ENCODE assay signal across 9 cellular contexts in the genomic region with DNA sequence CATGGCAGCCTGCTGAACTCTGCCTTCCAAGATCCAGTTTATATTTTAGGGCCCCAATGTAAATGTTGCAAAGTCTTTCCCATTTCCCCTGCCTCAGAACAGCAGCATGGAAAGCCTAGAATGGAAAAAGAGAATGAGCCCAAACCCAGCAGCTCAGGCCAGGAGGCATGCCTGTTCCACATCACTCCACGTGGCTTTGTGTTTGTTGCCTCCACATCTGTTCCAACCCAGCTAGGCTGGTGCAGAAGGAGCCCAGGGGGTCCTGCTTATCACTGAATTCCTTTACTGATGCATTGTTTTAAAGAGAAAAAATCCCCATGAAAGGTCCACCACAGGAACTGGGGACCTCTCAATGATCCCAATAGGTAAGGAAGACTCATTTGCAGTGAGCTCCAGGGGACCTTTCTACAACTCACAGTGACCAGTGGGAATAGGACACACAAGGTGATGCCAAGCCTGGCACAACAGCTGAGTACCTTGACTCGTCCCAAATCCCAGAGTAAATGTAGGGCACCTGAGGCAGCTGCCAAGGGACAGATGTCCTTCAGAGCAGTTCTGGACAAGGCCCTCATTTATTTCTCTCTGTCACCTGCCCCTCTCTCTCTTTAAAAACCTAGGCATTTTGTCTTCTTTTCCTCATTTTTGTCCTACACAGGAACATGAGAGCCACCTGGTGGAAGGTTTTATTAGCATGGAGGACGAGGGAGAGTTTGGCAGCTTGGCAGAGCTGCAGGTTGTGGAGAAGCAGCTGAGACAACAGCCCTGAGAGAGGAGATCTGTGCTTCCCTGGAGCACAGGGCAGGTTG. TPM values are rescaled to one million over a fixed set of nuclear protein-coding genes. Genes with fewer than 3 reads are reported as not detected.
DNase-seq lines count a peak whose midpoint lies in the region; ATAC-seq and TF ChIP-seq lines count a peak whose summit lies in the region.
"Had no signal": no experiment of that assay in that cellular context is flagged by ENCODE, and none has a peak within 500 bp of the region (broad histone marks: within the 10 kb centered on the region; RNA-seq: fewer than 3 reads in every experiment).

No MANE protein-coding gene starts in this region.

- H2AFZ ChIP-seq in SK-N-SH (ENCODE audit: low read depth) (no peak overlapping the region), Loucy (ENCODE audit: low read length) (no peak overlapping the region)

- H3K27me3 ChIP-seq in SK-N-SH (ENCODE audit: insufficient read depth), result no peaks in the 10 kb centered on the region
- no peaks in the 10 kb centered on the region for H3K27me3 ChIP-seq in Loucy (ENCODE audit: insufficient read depth, low read length, poor library complexity, severe bottlenecking)

- WGBS in SK-N-SH (ENCODE audit: low lambda C conversion rate), result 0% methylated on average over 3 of the region's 3 CpGs

- in situ Hi-C loops in T47D (cut with HindIII; ENCODE audit: low pct_unique_long_range_greater_than_20kb, low sequenced_read_pairs), result no loop called here

- no peaks in the 10 kb centered on the region for H3K36me3 ChIP-seq in SK-N-SH (replicated peaks in 1 of 2; ENCODE audit: control insufficient read depth in 1 of 2, insufficient read depth in 2 of 2, low read length in 1 of 2)
- H3K36me3 ChIP-seq in Loucy (ENCODE audit: insufficient read depth, low read length), result no peaks in the 10 kb centered on the region

- no peak overlapping the region for H3K4me2 ChIP-seq in SK-N-SH
- H3K4me2 ChIP-seq in Loucy (ENCODE audit: low read depth, low read length, poor library complexity, severe bottlenecking), result no peak overlapping the region

- H3K79me2 ChIP-seq in SK-N-SH (ENCODE audit: insufficient read depth) (no peaks in the 10 kb centered on the region), Loucy (ENCODE audit: insufficient read depth, low read length) (no peaks in the 10 kb centered on the region)

- H3K9me3 Mint-ChIP-seq in nephron, result peaks cover 57% of the 10 kb centered on the region

- peaks cover 4% of the 10 kb centered on the region for H3K27me3 Mint-ChIP-seq in nephron (ENCODE audit: low read depth)

- no peaks in the 10 kb centered on the region for H3K9me3 ChIP-seq in SK-N-SH
- peaks cover 20% of the 10 kb centered on the region; the same call in 1 of the 2 replicates for H3K9me3 ChIP-seq in Loucy (ENCODE audit: insufficient read depth, low read depth, low read length)

- H3K9ac ChIP-seq in SK-N-SH (no peak overlapping the region), Loucy (ENCODE audit: low read depth, low read length, poor library complexity, severe bottlenecking) (no peak overlapping the region)

- no peaks in the 10 kb centered on the region for H3K4me1 Mint-ChIP-seq in nephron

- POLR2A ChIA-PET in SK-N-SH (lab: Yijun Ruan, JAX), result interaction anchor here (0.7 kb wide), 1 partner anchor 80 kb away, joined by 9 read pairs; no protein-coding TSS in a partner anchor

- H4K20me1 ChIP-seq in SK-N-SH (ENCODE audit: insufficient read depth) (no peaks in the 10 kb centered on the region), Loucy (ENCODE audit: insufficient read depth, low read length, poor library complexity, severe bottlenecking) (no peaks in the 10 kb centered on the region)

- no peak overlapping the region for H3K27ac Mint-ChIP-seq in nephron

- TF ChIP-seq RAD21 in SK-N-SH (IDR thresholded peaks at IDR 0.05; ENCODE audit: low read length), result peak; percentile 69

- TF ChIP-seq CTCF in SK-N-SH (IDR thresholded peaks at IDR 0.05), result no peak
- TF ChIP-seq CTCF in Loucy (conservative IDR thresholded peaks at IDR 0.05; ENCODE audit: low read length), result peak; percentile 67
- TF ChIP-seq CTCF in nephron (IDR thresholded peaks at IDR 0.05; ENCODE audit: unreplicated experiment in 3 of 3), result peak in 2 of 3 experiments; percentile 21 to 40

- H3K4me1 ChIP-seq in SK-N-SH (ENCODE audit: control insufficient read depth in 1 of 2, insufficient read depth in 2 of 2, low read depth in 1 of 2, low read length in 1 of 2), result no peaks in the 10 kb centered on the region
- H3K4me1 ChIP-seq in Loucy (ENCODE audit: insufficient read depth, low read length, poor library complexity, severe bottlenecking), result no peaks in the 10 kb centered on the region

- ATAC-seq in SK-N-SH treated with all-trans-retinoic acid at 6 μM for 48 hours (no peak), GM19452 (IDR thresholded peaks at IDR 0.05; ENCODE audit: unreplicated experiment) (no peak), HG02678 (IDR thresholded peaks at IDR 0.05; ENCODE audit: unreplicated experiment) (no peak)

- TF ChIP-seq EP300 in SK-N-SH (IDR thresholded peaks at IDR 0.05; ENCODE audit: borderline replicate concordance in 1 of 2, low read depth in 1 of 2, low read length in 1 of 2), result no peak

- H3K27ac ChIP-seq in SK-N-SH (ENCODE audit: low read depth in 2 of 2, low read length in 1 of 2), result no peak overlapping the region

- H3K4me3 Mint-ChIP-seq in nephron, result no peak overlapping the region

- DNase-seq in SK-N-SH (peak; percentile 45), T47D (ENCODE audit: low read depth in 1 of 2, low spot score in 1 of 2) (peak; percentile 43 to 72), NCI-H1694 (lab: John Stamatoyannopoulos, UW) (no peak)
- DNase-seq: left cardiac atrium had no signal

- no peak overlapping the region for H3K4me3 ChIP-seq in SK-N-SH (ENCODE audit: low read depth in 2 of 2, low read length in 1 of 2)
- H3K4me3 ChIP-seq in Loucy (ENCODE audit: low read length, poor library complexity, severe bottlenecking), result no peak overlapping the region

- CTCF ChIA-PET in SK-N-SH (lab: Yijun Ruan, JAX), result interaction anchor here (0.6 to 15.3 kb wide), 20 partner anchors 9 to 625 kb away, joined by 3 to 184 read pairs (median 4); partner anchors contain the start of gene ADAMTS17

- H3K9me2 ChIP-seq in SK-N-SH (no peaks in the 10 kb centered on the region), Loucy (replicated peaks; ENCODE audit: low read depth, low read length) (no peaks in the 10 kb centered on the region)

- peaks cover 4% of the 10 kb centered on the region for H3K36me3 Mint-ChIP-seq in nephron (ENCODE audit: low read depth)

- H3F3A ChIP-seq in SK-N-SH (replicated peaks; ENCODE audit: insufficient read depth) (no peaks in the 10 kb centered on the region), Loucy (ENCODE audit: low read depth) (no peaks in the 10 kb centered on the region)

TF ChIP-seq in SK-N-SH, 30 proteins besides CTCF, POLR2A, EP300 and RAD21:
- peak; percentile 31; the same call in 1 of the 2 replicates for TF ChIP-seq SMC3 (IDR thresholded peaks at IDR 0.05; ENCODE audit: low read depth, low read length)
- TF ChIP-seq USF1 (IDR thresholded peaks at IDR 0.05; ENCODE audit: borderline replicate concordance, low read depth), result no peak
TF ChIP-seq in SK-N-SH: peak in this region for 1.

TF ChIP-seq in SK-N-SH treated with all-trans-retinoic acid at 6 μM for 48 hours, 23 proteins besides CTCF, POLR2A, EP300 and RAD21:
- TF ChIP-seq TSHZ2 (CRISPR knock-in tag; IDR thresholded peaks at IDR 0.05), result no peak
- TF ChIP-seq TCF4 (CRISPR knock-in tag; IDR thresholded peaks at IDR 0.05; ENCODE audit: borderline replicate concordance), result no peak
- TF ChIP-seq ZNF70 (CRISPR knock-in tag; IDR thresholded peaks at IDR 0.05), result no peak
- TF ChIP-seq CREB5 (CRISPR knock-in tag; IDR thresholded peaks at IDR 0.05; ENCODE audit: low read depth), result no peak
- TF ChIP-seq ZNF565 (CRISPR knock-in tag; conservative IDR thresholded peaks at IDR 0.05; ENCODE audit: low read depth), result no peak
- TF ChIP-seq TOX (CRISPR knock-in tag; IDR thresholded peaks at IDR 0.05; ENCODE audit: borderline replicate concordance), result no peak

RNA-seq across cellular contexts. Expression of gene ADAMTS17, which starts 41.7 kb away (rescaled TPM):
- not detected in 2 replicates for polyA plus RNA-seq in SK-N-SH (2012; rRNA removed)
- polyA plus RNA-seq in SK-N-SH (2012; cell fraction: cytosol; rRNA removed), result 0.04 TPM in 2 replicates
- 0.01 and 0.14 TPM in 2 replicates for polyA plus RNA-seq in SK-N-SH (2012; cell fraction: nucleus; rRNA removed)
